12 cellular contexts compared by ENCODE assay signal in the genomic region with DNA sequence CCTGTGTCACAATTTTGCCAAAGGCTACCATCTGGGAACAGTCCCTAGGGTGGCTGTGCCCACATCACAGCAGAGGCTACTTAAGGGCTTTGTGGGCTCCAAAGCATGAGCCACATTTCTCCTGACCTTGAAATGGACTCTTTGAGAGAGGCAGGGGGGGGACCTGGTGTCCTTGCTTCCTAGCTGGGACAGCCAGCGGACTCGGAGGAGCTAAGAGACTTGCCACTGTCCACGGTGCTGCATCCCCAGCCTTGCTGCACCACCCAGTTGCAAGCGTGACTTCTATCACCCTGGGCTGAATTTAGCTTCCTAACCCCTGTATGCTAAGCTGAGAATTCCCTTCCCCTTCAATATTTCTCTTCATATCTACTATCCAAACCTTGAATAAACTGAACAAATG.
DNase-seq lines count a peak whose midpoint lies in the region; ATAC-seq and TF ChIP-seq lines count a peak whose summit lies in the region.
"Had no signal": no experiment of that assay in that cellular context is flagged by ENCODE, and none has a peak within 500 bp of the region (broad histone marks: within the 10 kb centered on the region; RNA-seq: fewer than 3 reads in every experiment).

No MANE protein-coding gene starts in this region.

- no peaks in the 10 kb centered on the region for H3K9me3 ChIP-seq in SK-N-SH
- H3K9me3 ChIP-seq in endodermal cell (ENCODE audit: control insufficient read depth, low read length), result no peaks in the 10 kb centered on the region
- peaks cover 0 to 6% (median 0%) of the 10 kb centered on the region in 8 donors for H3K9me3 ChIP-seq in spleen

- no peaks in the 10 kb centered on the region for H3K9me3 Mint-ChIP-seq in activated CD4-positive, alpha-beta T cell treated with anti-CD3 and anti-CD28 coated beads for 36 hours (ENCODE audit: low read depth)
- peaks cover 69% of the 10 kb centered on the region for H3K9me3 Mint-ChIP-seq in endodermal cell
- H3K9me3 Mint-ChIP-seq: activated B cell treated with CpG ODN at 0.5 μM for 24 hours had no signal

- no peaks in the 10 kb centered on the region for H3K9me2 ChIP-seq in SK-N-SH

- H3K27me3 ChIP-seq in SK-N-SH (ENCODE audit: insufficient read depth) (no peaks in the 10 kb centered on the region; the same call in 1 of the 2 replicates), endodermal cell (ENCODE audit: control insufficient read depth, insufficient read depth, low read length, poor library complexity, severe bottlenecking) (no peaks in the 10 kb centered on the region), spleen (replicated peaks in 1 of 7) (no peaks in the 10 kb centered on the region)

- no peaks in the 10 kb centered on the region for H3K79me2 ChIP-seq in SK-N-SH (ENCODE audit: insufficient read depth)

- H3K4me3 Mint-ChIP-seq in activated CD4-positive, alpha-beta T cell treated with anti-CD3 and anti-CD28 coated beads for 36 hours, result no peak overlapping the region
- no peak overlapping the region for H3K4me3 Mint-ChIP-seq in endodermal cell
- H3K4me3 Mint-ChIP-seq: nephron progenitor cell had no signal

- no peak for TF ChIP-seq POLR2A in spleen (IDR thresholded peaks at IDR 0.05)

- WGBS in SK-N-SH (ENCODE audit: low lambda C conversion rate), result 30% methylated on average over 4 of the region's 4 CpGs
- 81% methylated on average over 4 of the region's 4 CpGs; no CpG with 5 or more reads in 1 of the 2 experiments for WGBS in endodermal cell (ENCODE audit: insufficient coverage in 1 of 2, insufficient read length in 1 of 2), 2 experiments
- WGBS in spleen, 5 donors, result 68 to 80% (median 78%) methylated on average over 4 of the region's 4 CpGs

- H3K4me1 ChIP-seq in SK-N-SH (ENCODE audit: control insufficient read depth in 1 of 2, insufficient read depth in 2 of 2, low read depth in 1 of 2, low read length in 1 of 2) (peaks cover 9 to 19% of the 10 kb centered on the region in 2 experiments; a peak in 2 of 4 replicates), endodermal cell (ENCODE audit: control insufficient read depth, insufficient read depth, low read length) (no peaks in the 10 kb centered on the region), spleen (peaks cover 0 to 32% (median 21%) of the 10 kb centered on the region in 6 donors)

- peak overlapping the region; percentile 90 for H3K27ac Mint-ChIP-seq in activated CD4-positive, alpha-beta T cell treated with anti-CD3 and anti-CD28 coated beads for 36 hours
- H3K27ac Mint-ChIP-seq in endodermal cell, result no peak overlapping the region
- H3K27ac Mint-ChIP-seq: nephron progenitor cell had no signal

- no peak overlapping the region for H2AFZ ChIP-seq in SK-N-SH (ENCODE audit: low read depth)

- no peaks in the 10 kb centered on the region for H3K27me3 Mint-ChIP-seq in activated CD4-positive, alpha-beta T cell treated with anti-CD3 and anti-CD28 coated beads for 36 hours
- no peaks in the 10 kb centered on the region for H3K27me3 Mint-ChIP-seq in endodermal cell (ENCODE audit: insufficient read depth)
- H3K27me3 Mint-ChIP-seq: activated B cell treated with CpG ODN at 0.5 μM for 24 hours had no signal

- no peak for TF ChIP-seq EP300 in SK-N-SH (IDR thresholded peaks at IDR 0.05; ENCODE audit: borderline replicate concordance in 1 of 2, low read depth in 1 of 2, low read length in 1 of 2)

- no peak for ATAC-seq in activated CD4-positive, alpha-beta T cell treated with anti-CD3 and anti-CD28 coated beads for 36 hours
- ATAC-seq in GM21447 (IDR thresholded peaks at IDR 0.05; ENCODE audit: unreplicated experiment), result no peak

- no peak overlapping the region for H3K4me2 ChIP-seq in SK-N-SH

- TF ChIP-seq CTCF in SK-N-SH (IDR thresholded peaks at IDR 0.05) (no peak), endodermal cell (conservative IDR thresholded peaks at IDR 0.05) (no peak), spleen (IDR thresholded peaks at IDR 0.05 in 8 of 11, conservative IDR thresholded peaks at IDR 0.05 in 3 of 11) (no peak)

- no peak overlapping the region; a peak in 1 of 4 replicates for H3K27ac ChIP-seq in SK-N-SH (ENCODE audit: low read depth in 2 of 2, low read length in 1 of 2)
- no peak overlapping the region for H3K27ac ChIP-seq in endodermal cell (ENCODE audit: low read depth, low read length)
- peak overlapping the region in 3 of 8 donors; percentile 82 to 86 (median 86) for H3K27ac ChIP-seq in spleen

- no peaks in the 10 kb centered on the region for H4K20me1 ChIP-seq in SK-N-SH (ENCODE audit: insufficient read depth)

- DNase-seq in activated CD4-positive, alpha-beta T cell treated with anti-CD3 and anti-CD28 coated beads for 36 hours, result no peak
- DNase-seq in activated CD4-positive, alpha-beta T cell treated with anti-CD3 and anti-CD28 coated beads for 48 hours, result no peak
- DNase-seq in SK-N-SH (no peak), endodermal cell (peak; percentile 51), spleen (peak; percentile 63), SKM-1 treated with dmso at 0.1 percent for 144 hours (lab: John Stamatoyannopoulos, UW; ENCODE audit: unreplicated experiment) (no peak), HCEC 1CT (no peak)
- DNase-seq: activated B cell treated with CpG ODN at 0.5 μM for 24 hours; activated CD8-positive, alpha-beta memory T cell treated with anti-CD3 and anti-CD28 coated beads, Interleukin-2, amount 50 U/mL, for 48 hours; NCI-H1092; nephron progenitor cell had no signal

- no peak for TF ChIP-seq RAD21 in SK-N-SH (IDR thresholded peaks at IDR 0.05; ENCODE audit: low read length)

- CTCF ChIA-PET in activated CD4-positive, alpha-beta T cell treated with anti-CD3 and anti-CD28 coated beads for 36 hours (lab: Charles Lee), result interaction anchor here (0.8 to 1.5 kb wide), 2 partner anchors 174 to 458 kb away, joined by 3 to 4 read pairs; no protein-coding TSS in a partner anchor
- CTCF ChIA-PET in SK-N-SH (lab: Yijun Ruan, JAX), result interaction anchor here (0.7 to 1.0 kb wide), 3 partner anchors 11 to 475 kb away, joined by 3 read pairs; no protein-coding TSS in a partner anchor

- H3K9ac ChIP-seq in SK-N-SH, result no peak overlapping the region
- no peak overlapping the region for H3K9ac ChIP-seq in endodermal cell (ENCODE audit: extremely low read depth, low read length, poor library complexity, severe bottlenecking)

- H3F3A ChIP-seq in SK-N-SH (replicated peaks; ENCODE audit: insufficient read depth), result no peaks in the 10 kb centered on the region

- intact Hi-C loops in activated CD4-positive, alpha-beta T cell treated with anti-CD3 and anti-CD28 coated beads for 36 hours (cut with DNase I, micrococcal nuclease), result loop anchor here (1.0 to 10.0 kb wide), 5 partner anchors 12 to 493 kb away; partner anchors contain the start of gene CDKL5 (in 1 of the 2)
- intact Hi-C loops in spleen (cut with DNase I; ENCODE audit: low total_unique reads), result no loop called here

- H3K36me3 Mint-ChIP-seq in activated CD4-positive, alpha-beta T cell treated with anti-CD3 and anti-CD28 coated beads for 36 hours (ENCODE audit: low read depth), result no peaks in the 10 kb centered on the region
- H3K36me3 Mint-ChIP-seq in endodermal cell (ENCODE audit: low read depth), result no peaks in the 10 kb centered on the region

- no peaks in the 10 kb centered on the region for H3K36me3 ChIP-seq in SK-N-SH (replicated peaks in 1 of 2; ENCODE audit: control insufficient read depth in 1 of 2, insufficient read depth in 2 of 2, low read length in 1 of 2)
- H3K36me3 ChIP-seq in endodermal cell (ENCODE audit: control insufficient read depth, insufficient read depth, low read length), result no peaks in the 10 kb centered on the region
- no peaks in the 10 kb centered on the region for H3K36me3 ChIP-seq in spleen

- POLR2A ChIA-PET in activated CD4-positive, alpha-beta T cell treated with anti-CD3 and anti-CD28 coated beads for 36 hours (lab: Charles Lee), result no interaction called here
- POLR2A ChIA-PET in SK-N-SH (lab: Yijun Ruan, JAX), result no interaction called here

- H3K4me1 Mint-ChIP-seq in activated CD4-positive, alpha-beta T cell treated with anti-CD3 and anti-CD28 coated beads for 36 hours, result peaks cover 28% of the 10 kb centered on the region
- H3K4me1 Mint-ChIP-seq in endodermal cell, result peaks cover 12% of the 10 kb centered on the region

- no peak overlapping the region for H3K4me3 ChIP-seq in SK-N-SH (ENCODE audit: low read depth in 2 of 2, low read length in 1 of 2)
- H3K4me3 ChIP-seq in endodermal cell (ENCODE audit: low read length), result no peak overlapping the region
- H3K4me3 ChIP-seq in spleen, result no peak overlapping the region

TF ChIP-seq in SK-N-SH, 30 proteins besides CTCF, POLR2A, EP300 and RAD21:
- TF ChIP-seq TAF1 (IDR thresholded peaks at IDR 0.05; ENCODE audit: borderline replicate concordance, low read depth, low read length), result no peak
- TF ChIP-seq, protein P1, sequence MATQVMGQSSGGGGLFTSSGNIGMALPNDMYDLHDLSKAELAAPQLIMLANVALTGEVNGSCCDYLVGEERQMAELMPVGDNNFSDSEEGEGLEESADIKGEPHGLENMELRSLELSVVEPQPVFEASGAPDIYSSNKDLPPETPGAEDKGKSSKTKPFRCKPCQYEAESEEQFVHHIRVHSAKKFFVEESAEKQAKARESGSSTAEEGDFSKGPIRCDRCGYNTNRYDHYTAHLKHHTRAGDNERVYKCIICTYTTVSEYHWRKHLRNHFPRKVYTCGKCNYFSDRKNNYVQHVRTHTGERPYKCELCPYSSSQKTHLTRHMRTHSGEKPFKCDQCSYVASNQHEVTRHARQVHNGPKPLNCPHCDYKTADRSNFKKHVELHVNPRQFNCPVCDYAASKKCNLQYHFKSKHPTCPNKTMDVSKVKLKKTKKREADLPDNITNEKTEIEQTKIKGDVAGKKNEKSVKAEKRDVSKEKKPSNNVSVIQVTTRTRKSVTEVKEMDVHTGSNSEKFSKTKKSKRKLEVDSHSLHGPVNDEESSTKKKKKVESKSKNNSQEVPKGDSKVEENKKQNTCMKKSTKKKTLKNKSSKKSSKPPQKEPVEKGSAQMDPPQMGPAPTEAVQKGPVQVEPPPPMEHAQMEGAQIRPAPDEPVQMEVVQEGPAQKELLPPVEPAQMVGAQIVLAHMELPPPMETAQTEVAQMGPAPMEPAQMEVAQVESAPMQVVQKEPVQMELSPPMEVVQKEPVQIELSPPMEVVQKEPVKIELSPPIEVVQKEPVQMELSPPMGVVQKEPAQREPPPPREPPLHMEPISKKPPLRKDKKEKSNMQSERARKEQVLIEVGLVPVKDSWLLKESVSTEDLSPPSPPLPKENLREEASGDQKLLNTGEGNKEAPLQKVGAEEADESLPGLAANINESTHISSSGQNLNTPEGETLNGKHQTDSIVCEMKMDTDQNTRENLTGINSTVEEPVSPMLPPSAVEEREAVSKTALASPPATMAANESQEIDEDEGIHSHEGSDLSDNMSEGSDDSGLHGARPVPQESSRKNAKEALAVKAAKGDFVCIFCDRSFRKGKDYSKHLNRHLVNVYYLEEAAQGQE (IDR thresholded peaks at IDR 0.05; ENCODE audit: low read depth, low read length), result peak; percentile 88

Comparison
In these comparisons a context has a peak if more than half of its experiments do, and no peak if none do; other contexts are left out.
1. DNase-seq: peak in endodermal cell (single experiment) and spleen (single experiment); none in activated CD4-positive, alpha-beta T cell treated with anti-CD3 and anti-CD28 coated beads for 36 hours (single experiment), activated CD4-positive, alpha-beta T cell treated with anti-CD3 and anti-CD28 coated beads for 48 hours (single experiment), SK-N-SH (single experiment), SKM-1 treated with dmso at 0.1 percent for 144 hours (single experiment) and HCEC 1CT (single experiment).